Comparison of ENCODE assay signal across 1 cellular context in genomic region chr20:37297066-37297736, GRCh38.
TF ChIP-seq lines count a peak whose summit lies in the region.

No MANE protein-coding gene starts in this region.

TF ChIP-seq in GM23338, 12 proteins besides CTCF, POLR2A, EP300 and RAD21 (continued from another document):
- TF ChIP-seq, protein P1, sequence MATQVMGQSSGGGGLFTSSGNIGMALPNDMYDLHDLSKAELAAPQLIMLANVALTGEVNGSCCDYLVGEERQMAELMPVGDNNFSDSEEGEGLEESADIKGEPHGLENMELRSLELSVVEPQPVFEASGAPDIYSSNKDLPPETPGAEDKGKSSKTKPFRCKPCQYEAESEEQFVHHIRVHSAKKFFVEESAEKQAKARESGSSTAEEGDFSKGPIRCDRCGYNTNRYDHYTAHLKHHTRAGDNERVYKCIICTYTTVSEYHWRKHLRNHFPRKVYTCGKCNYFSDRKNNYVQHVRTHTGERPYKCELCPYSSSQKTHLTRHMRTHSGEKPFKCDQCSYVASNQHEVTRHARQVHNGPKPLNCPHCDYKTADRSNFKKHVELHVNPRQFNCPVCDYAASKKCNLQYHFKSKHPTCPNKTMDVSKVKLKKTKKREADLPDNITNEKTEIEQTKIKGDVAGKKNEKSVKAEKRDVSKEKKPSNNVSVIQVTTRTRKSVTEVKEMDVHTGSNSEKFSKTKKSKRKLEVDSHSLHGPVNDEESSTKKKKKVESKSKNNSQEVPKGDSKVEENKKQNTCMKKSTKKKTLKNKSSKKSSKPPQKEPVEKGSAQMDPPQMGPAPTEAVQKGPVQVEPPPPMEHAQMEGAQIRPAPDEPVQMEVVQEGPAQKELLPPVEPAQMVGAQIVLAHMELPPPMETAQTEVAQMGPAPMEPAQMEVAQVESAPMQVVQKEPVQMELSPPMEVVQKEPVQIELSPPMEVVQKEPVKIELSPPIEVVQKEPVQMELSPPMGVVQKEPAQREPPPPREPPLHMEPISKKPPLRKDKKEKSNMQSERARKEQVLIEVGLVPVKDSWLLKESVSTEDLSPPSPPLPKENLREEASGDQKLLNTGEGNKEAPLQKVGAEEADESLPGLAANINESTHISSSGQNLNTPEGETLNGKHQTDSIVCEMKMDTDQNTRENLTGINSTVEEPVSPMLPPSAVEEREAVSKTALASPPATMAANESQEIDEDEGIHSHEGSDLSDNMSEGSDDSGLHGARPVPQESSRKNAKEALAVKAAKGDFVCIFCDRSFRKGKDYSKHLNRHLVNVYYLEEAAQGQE (IDR thresholded peaks at IDR 0.05; ENCODE audit: unreplicated experiment) = no peak
- no peak for TF ChIP-seq ZNF114 (CRISPR knock-in tag; IDR thresholded peaks at IDR 0.05)
TF ChIP-seq in GM23338: peak in this region for 0.
